In the genomic region with DNA sequence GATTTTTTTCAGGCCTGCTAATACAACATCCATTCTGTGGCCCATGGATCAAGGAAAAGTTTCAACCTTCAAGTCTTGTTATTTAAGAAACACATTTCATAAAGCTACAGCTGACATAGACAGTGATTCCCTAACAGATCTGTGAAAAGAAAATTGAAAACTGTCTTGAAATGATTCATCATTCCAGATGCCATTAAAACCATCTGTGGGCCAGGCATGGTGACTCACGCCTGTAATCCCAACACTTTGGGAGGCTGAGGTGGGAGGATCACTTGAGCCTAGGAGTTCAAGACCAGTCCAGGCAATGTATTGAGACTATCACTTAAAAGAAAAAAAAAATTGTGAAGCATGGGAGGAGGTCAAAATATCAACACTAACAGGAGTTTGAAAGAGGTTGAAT, we compare ENCODE assay signal across 12 cellular contexts. TPM values are rescaled to one million over a fixed set of nuclear protein-coding genes. Genes with fewer than 3 reads are reported as not detected.
DNase-seq lines count a peak whose midpoint lies in the region; ATAC-seq, FAIRE-seq and TF ChIP-seq lines count a peak whose summit lies in the region.
"Had no signal": no experiment of that assay in that cellular context is flagged by ENCODE, and none has a peak within 500 bp of the region (broad histone marks: within the 10 kb centered on the region; RNA-seq: fewer than 3 reads in every experiment).

No MANE protein-coding gene starts in this region.

- TF ChIP-seq CTCF in astrocyte of the spinal cord (IDR thresholded peaks at IDR 0.05; ENCODE audit: low read depth, low read length) (no peak), neutrophil (IDR thresholded peaks at IDR 0.05) (no peak)

- TF ChIP-seq POLR2A in GM12891 (IDR thresholded peaks at IDR 0.05; ENCODE audit: low read depth, low read length): no peak

- H3K27ac ChIP-seq in neutrophil: peak overlapping the region; percentile 14
- H3K27ac ChIP-seq: PC-9 had no signal

- in situ Hi-C loops in astrocyte of the spinal cord (cut with HindIII; ENCODE audit: low sequenced_read_pairs): no loop called here

- FAIRE-seq in GM12891 (lab: Jason Lieb, UNC): no peak

- H3K4me3 ChIP-seq in astrocyte of the spinal cord (ENCODE audit: low read depth, low read length) (no peak overlapping the region), neutrophil (ENCODE audit: low read depth in 1 of 2, low read length in 1 of 2) (no peak overlapping the region)
- H3K4me3 ChIP-seq: PC-9 had no signal

- H3K9me3 ChIP-seq in neutrophil: no peaks in the 10 kb centered on the region

- H3K27me3 ChIP-seq in neutrophil: no peaks in the 10 kb centered on the region

- H3K36me3 ChIP-seq in neutrophil: peaks cover 3% of the 10 kb centered on the region

- DNase-seq in NCI-H82 (lab: John Stamatoyannopoulos, UW) (peak; percentile 40), NCI-H82 treated with DMSO at 0.1 percent for 48 hours (lab: John Stamatoyannopoulos, UW; ENCODE audit: unreplicated experiment) (no peak), M059J (ENCODE audit: low read depth) (peak; percentile 78), astrocyte of the spinal cord (ENCODE audit: low read depth, low spot score) (peak; percentile 37), cortex of kidney (lab: John Stamatoyannopoulos, UW) (no peak), GM12891 (ENCODE audit: insufficient read length, low spot score) (no peak)
- DNase-seq: activated CD4-positive, CD25-positive, alpha-beta regulatory T cell treated with anti-CD3 and anti-CD28 coated beads, Interleukin-2, amount 50 U/mL, for 72 hours; NCI-H1694; PC-9 had no signal

- peaks cover 41 to 53% of the 10 kb centered on the region in 2 experiments for H3K4me1 ChIP-seq in neutrophil (ENCODE audit: control insufficient read depth in 1 of 2, insufficient read depth in 1 of 2, low read depth in 1 of 2, low read length in 1 of 2)

- no peak for ATAC-seq in HG02798 (IDR thresholded peaks at IDR 0.05; ENCODE audit: poor library complexity, unreplicated experiment)
- ATAC-seq: esophagus mucosa had no signal

TF ChIP-seq in GM12891, 5 proteins besides CTCF, POLR2A, EP300 and RAD21:
- TF ChIP-seq POU2F2 (IDR thresholded peaks at IDR 0.05; ENCODE audit: low read depth, low read length) (no peak), POLR2AphosphoS5 (IDR thresholded peaks at IDR 0.05; ENCODE audit: low read depth, low read length) (no peak), PAX5 (IDR thresholded peaks at IDR 0.05; ENCODE audit: insufficient read depth, low read length, severe bottlenecking) (no peak), SPI1 (IDR thresholded peaks at IDR 0.05; ENCODE audit: low read depth, low read length) (no peak), TAF1 (IDR thresholded peaks at IDR 0.05; ENCODE audit: low read depth, low read length) (no peak)

RNA-seq across cellular contexts. Expression of gene RAPGEF6, which starts 6.0 kb away (rescaled TPM):
- total RNA-seq in M059J (2014; rRNA removed; shearing (Covaris generic)): 5.3 and 8.6 TPM in 2 replicates
- 5.3 TPM for polyA plus RNA-seq in GM12891 (2012; ENCODE audit: low read depth, missing spikeins)

Comparison
In these comparisons a context has a peak if more than half of its experiments do, and no peak if none do; other contexts are left out.
1. DNase-seq: peak in NCI-H82 (single experiment), M059J (single experiment) and astrocyte of the spinal cord (single experiment); none in NCI-H82 treated with DMSO at 0.1 percent for 48 hours (single experiment), cortex of kidney (single experiment) and GM12891 (single experiment).